Comparison of ENCODE assay signal across 7 cellular contexts in genomic region chr16:30445149-30445407, GRCh38. TPM values are rescaled to one million over a fixed set of nuclear protein-coding genes. Genes with fewer than 3 reads are reported as not detected.
A peak's percentile ranks its signal among the peaks of the same experiment; 100 is the strongest.
DNase-seq lines count a peak whose midpoint lies in the region; ATAC-seq and TF ChIP-seq lines count a peak whose summit lies in the region.

No MANE protein-coding gene starts in this region.

- H3K9me3 ChIP-seq in H9 (ENCODE audit: control insufficient read depth, low read depth, low read length) (no peaks in the 10 kb centered on the region), SU-DHL-6 (ENCODE audit: insufficient read depth, low read length) (no peaks in the 10 kb centered on the region), hepatocyte (ENCODE audit: low read depth) (peaks cover 14% of the 10 kb centered on the region)

- H3K4me2 ChIP-seq in H9 (ENCODE audit: insufficient read depth, insufficient read length, low read length) = peak overlapping the region; percentile 68
- H3K4me2 ChIP-seq in SU-DHL-6 (ENCODE audit: low read depth, low read length, poor library complexity, severe bottlenecking) = peak overlapping the region; percentile 91
- peak overlapping the region; percentile 95 for H3K4me2 ChIP-seq in hepatocyte

- DNase-seq in H9 (no peak), hepatocyte (ENCODE audit: low spot score) (no peak), HuH-7.5 (ENCODE audit: low spot score) (no peak), DMS 273 treated with DMSO at 0.1 percent for 48 hours (lab: John Stamatoyannopoulos, UW) (no peak)
- DNase-seq in stimulated activated naive CD8-positive, alpha-beta T cell treated with anti-CD3 and anti-CD28 coated beads, Interleukin-15, amount 100 ng/mL, for 72 hours = no peak
- DNase-seq in activated CD4-positive, CD25-positive, alpha-beta regulatory T cell treated with anti-CD3 and anti-CD28 coated beads, Interleukin-2, amount 50 U/mL, for 72 hours = no peak

- H4K91ac ChIP-seq in H9 (ENCODE audit: insufficient read length, low read depth, low read length) = no peak overlapping the region

- H3K18ac ChIP-seq in H9 (ENCODE audit: insufficient read length, low read depth, low read length) = no peak overlapping the region

- H2AK5ac ChIP-seq in H9 (ENCODE audit: insufficient read length, low read length) = no peak overlapping the region

- H3K23ac ChIP-seq in H9 (ENCODE audit: insufficient read length, low read depth, low read length) = no peak overlapping the region

- no peak overlapping the region for H2AFZ ChIP-seq in H9 (ENCODE audit: low read length)
- no peak overlapping the region for H2AFZ ChIP-seq in SU-DHL-6 (ENCODE audit: low read depth, low read length, severe bottlenecking)
- peak overlapping the region; percentile 69 for H2AFZ ChIP-seq in hepatocyte

- no peak overlapping the region for H2BK5ac ChIP-seq in H9 (ENCODE audit: insufficient read length, low read length)

- no peak overlapping the region for H2BK20ac ChIP-seq in H9 (ENCODE audit: low read depth, low read length, poor library complexity, severe bottlenecking)

- H3K27me3 ChIP-seq in H9 (ENCODE audit: insufficient read depth, low read length) (no peaks in the 10 kb centered on the region), SU-DHL-6 (ENCODE audit: low read length) (no peaks in the 10 kb centered on the region), hepatocyte (no peaks in the 10 kb centered on the region)

- H3K9ac ChIP-seq in H9 (ENCODE audit: extremely low read depth, insufficient read length, low read length) (peak overlapping the region; percentile 37), SU-DHL-6 (ENCODE audit: low read length) (peak overlapping the region; percentile 84)

- H3K14ac ChIP-seq in H9 (ENCODE audit: insufficient read depth, low read length) = no peak overlapping the region

- no peak overlapping the region for H3T11ph ChIP-seq in H9 (ENCODE audit: low read length)

- no peak overlapping the region; a peak in 1 of 7 replicates for H3K27ac Mint-ChIP-seq in H9
- H3K27ac Mint-ChIP-seq in stimulated activated naive CD8-positive, alpha-beta T cell treated with anti-CD3 and anti-CD28 coated beads, Interleukin-15, amount 100 ng/mL, for 72 hours = peak overlapping the region; percentile 87 to 100

- H3K9me3 Mint-ChIP-seq in H9 = peaks cover 6 to 10% of the 10 kb centered on the region in 2 experiments; a peak in 3 of 5 replicates
- peaks cover 0 to 4% of the 10 kb centered on the region in 2 donors for H3K9me3 Mint-ChIP-seq in stimulated activated naive CD8-positive, alpha-beta T cell treated with anti-CD3 and anti-CD28 coated beads, Interleukin-15, amount 100 ng/mL, for 72 hours

- peaks cover 21% of the 10 kb centered on the region for H3K27me3 Mint-ChIP-seq in H9 (ENCODE audit: low read depth)
- H3K27me3 Mint-ChIP-seq in stimulated activated naive CD8-positive, alpha-beta T cell treated with anti-CD3 and anti-CD28 coated beads, Interleukin-15, amount 100 ng/mL, for 72 hours = no peaks in the 10 kb centered on the region

- H2BK120ac ChIP-seq in H9 (ENCODE audit: low read depth, low read length, poor library complexity, severe bottlenecking) = no peak overlapping the region

- peaks cover 23% of the 10 kb centered on the region for H3K36me3 ChIP-seq in SU-DHL-6 (ENCODE audit: low read length)
- H3K36me3 ChIP-seq in hepatocyte (replicated peaks; ENCODE audit: insufficient read depth, low read depth) = peaks cover 4% of the 10 kb centered on the region

- H2BK15ac ChIP-seq in H9 (ENCODE audit: low read depth, low read length) = no peak overlapping the region

- TF ChIP-seq CTCF in H9 (conservative IDR thresholded peaks at IDR 0.05) (no peak), SU-DHL-6 (IDR thresholded peaks at IDR 0.05; ENCODE audit: insufficient read depth, low read length, poor library complexity, severe bottlenecking) (no peak), hepatocyte (IDR thresholded peaks at IDR 0.05; ENCODE audit: poor library complexity) (no peak)

- H3K4me3 Mint-ChIP-seq in H9 = peak overlapping the region; percentile 84 to 89
- H3K4me3 Mint-ChIP-seq in stimulated activated naive CD8-positive, alpha-beta T cell treated with anti-CD3 and anti-CD28 coated beads, Interleukin-15, amount 100 ng/mL, for 72 hours = peak overlapping the region; percentile 87 to 97

- H4K5ac ChIP-seq in H9 (ENCODE audit: insufficient read length, low read depth, low read length) = no peak overlapping the region

- WGBS in H9 (ENCODE audit: extremely low coverage, insufficient read length, low lambda C conversion rate) = no CpG with 5 or more reads among the region's 11 CpGs
- 55% methylated on average over 10 of the region's 11 CpGs for WGBS in hepatocyte (ENCODE audit: low lambda C conversion rate, missing lambda C conversion rate)

- H2BK12ac ChIP-seq in H9 (ENCODE audit: insufficient read length, low read depth, low read length) = no peak overlapping the region

- no peak overlapping the region for H4K8ac ChIP-seq in H9 (replicated peaks; ENCODE audit: insufficient read length, low read depth, low read length)

- H3K9me2 ChIP-seq in SU-DHL-6 (replicated peaks; ENCODE audit: insufficient read depth, low read length) = no peaks in the 10 kb centered on the region
- H3K9me2 ChIP-seq in hepatocyte (replicated peaks; ENCODE audit: insufficient read depth) = no peaks in the 10 kb centered on the region

- peak; percentile 45 for ATAC-seq in stimulated activated naive CD8-positive, alpha-beta T cell treated with anti-CD3 and anti-CD28 coated beads, Interleukin-15, amount 100 ng/mL, for 72 hours

- H3K4me1 ChIP-seq in H9 (ENCODE audit: insufficient read depth, low read length) (peaks cover 3% of the 10 kb centered on the region; the same call in 1 of the 2 replicates), hepatocyte (ENCODE audit: insufficient read depth) (peaks cover 19% of the 10 kb centered on the region)

- H3K4me3 ChIP-seq in SU-DHL-6 (ENCODE audit: insufficient read depth, low read length, poor library complexity, severe bottlenecking) (peak overlapping the region; percentile 81), hepatocyte (peak overlapping the region; percentile 73)

- H3K36me3 Mint-ChIP-seq in H9 (ENCODE audit: insufficient read depth in 1 of 3, low read depth in 3 of 3) = peaks cover 15 to 27% (median 23%) of the 10 kb centered on the region in 3 experiments

- peaks cover 47% of the 10 kb centered on the region for H3F3A ChIP-seq in SU-DHL-6 (ENCODE audit: insufficient read depth)

- H3K56ac ChIP-seq in H9 (ENCODE audit: insufficient read length, low read depth, low read length) = no peak overlapping the region

- H3K4me1 Mint-ChIP-seq in H9 = peaks cover 14 to 18% of the 10 kb centered on the region in 2 experiments
- peaks cover 54% of the 10 kb centered on the region for H3K4me1 Mint-ChIP-seq in stimulated activated naive CD8-positive, alpha-beta T cell treated with anti-CD3 and anti-CD28 coated beads, Interleukin-15, amount 100 ng/mL, for 72 hours

- no peaks in the 10 kb centered on the region; the same call in 1 of the 2 replicates for H3K79me2 ChIP-seq in H9 (ENCODE audit: insufficient read depth, low read length)
- peaks cover 28% of the 10 kb centered on the region for H3K79me2 ChIP-seq in SU-DHL-6 (ENCODE audit: insufficient read depth, low read length)
- H3K79me2 ChIP-seq in hepatocyte = peaks cover 16% of the 10 kb centered on the region

- H3K79me1 ChIP-seq in H9 (ENCODE audit: insufficient read depth, low read depth, low read length, poor library complexity, severe bottlenecking) = no peaks in the 10 kb centered on the region

- peaks cover 5% of the 10 kb centered on the region for H3K23me2 ChIP-seq in H9 (ENCODE audit: insufficient read length, low read depth, low read length, poor library complexity, severe bottlenecking)

- H3K27ac ChIP-seq in H9 (ENCODE audit: insufficient read length, low read depth, low read length) (no peak overlapping the region), SU-DHL-6 (ENCODE audit: low read depth, low read length) (peak overlapping the region; percentile 79), hepatocyte (peak overlapping the region; percentile 96)

- H4K20me1 ChIP-seq in H9 (ENCODE audit: control insufficient read depth, insufficient read depth, insufficient read length) = no peaks in the 10 kb centered on the region
- H4K20me1 ChIP-seq in SU-DHL-6 (ENCODE audit: low read depth, low read length) = peaks cover 17% of the 10 kb centered on the region; the same call in 1 of the 2 replicates
- H4K20me1 ChIP-seq in hepatocyte (ENCODE audit: insufficient read depth, poor library complexity, severe bottlenecking) = no peaks in the 10 kb centered on the region

- no peak overlapping the region for H3K4ac ChIP-seq in H9 (ENCODE audit: low read depth, low read length)

RNA-seq across cellular contexts. Expression of gene SEPHS2, which starts 0.6 kb away (rescaled TPM):
- total RNA-seq in H9 (2021) (52.6 and 54.1 TPM in 2 replicates), hepatocyte (36.1 and 51.3 TPM in 2 replicates)
- 69.2 and 81.0 TPM in 2 replicates for polyA plus RNA-seq in hepatocyte

RNA-seq across cellular contexts. Expression of gene DCTPP1, which starts 15.2 kb away (rescaled TPM):
- total RNA-seq in H9 (2021) (78.1 and 78.3 TPM in 2 replicates), hepatocyte (25.9 and 33.8 TPM in 2 replicates)
- 36.3 and 47.2 TPM in 2 replicates for polyA plus RNA-seq in hepatocyte

RNA-seq across cellular contexts. Expression of gene ITGAL, which starts 27.5 kb away (rescaled TPM):
- total RNA-seq in H9 (2021) = not detected in 2 replicates
- total RNA-seq in hepatocyte = 1.5 and 3.4 TPM in 2 replicates
- 0.95 and 1.1 TPM in 2 replicates for polyA plus RNA-seq in hepatocyte

RNA-seq across cellular contexts. Expression of gene ZNF771, which starts 37.7 kb away (rescaled TPM):
- 9.7 and 10.5 TPM in 2 replicates for total RNA-seq in H9 (2021)
- 12.4 and 18.7 TPM in 2 replicates for total RNA-seq in hepatocyte
- 23.6 and 25.2 TPM in 2 replicates for polyA plus RNA-seq in hepatocyte

RNA-seq across cellular contexts. Expression of gene ZNF48, which starts 49.9 kb away (rescaled TPM):
- total RNA-seq in H9 (2021) (57.3 and 61.2 TPM in 2 replicates), hepatocyte (7.7 and 8.0 TPM in 2 replicates)
- 6.1 and 7.1 TPM in 2 replicates for polyA plus RNA-seq in hepatocyte

Comparison
In these comparisons a context has a peak if more than half of its experiments do, and no peak if none do; other contexts are left out.
1. H3K27ac Mint-ChIP-seq: peak in stimulated activated naive CD8-positive, alpha-beta T cell treated with anti-CD3 and anti-CD28 coated beads, Interleukin-15, amount 100 ng/mL, for 72 hours (2 of 2); none in H9 (0 of 3).
2. Peak in every context shown above with its lines, with median percentiles within 50 percentile points of each other: H3K4me2 ChIP-seq.